Comparison of ENCODE assay signal across 15 cellular contexts in genomic region chr3:42545284-42545900, GRCh38. TPM values are rescaled to one million over a fixed set of nuclear protein-coding genes. Genes with fewer than 3 reads are reported as not detected.
DNase-seq lines count a peak whose midpoint lies in the region; ATAC-seq and TF ChIP-seq lines count a peak whose summit lies in the region.
"Had no signal": no experiment of that assay in that cellular context is flagged by ENCODE, and none has a peak within 500 bp of the region (broad histone marks: within the 10 kb centered on the region; RNA-seq: fewer than 3 reads in every experiment).

No MANE protein-coding gene starts in this region.

- 74 to 87% methylated on average over 5 of the region's 5 CpGs for WGBS in thyroid gland, 2 donors

- H3K9me3 Mint-ChIP-seq in endothelial cell (ENCODE audit: unreplicated experiment): no peaks in the 10 kb centered on the region
- H3K9me3 Mint-ChIP-seq: activated CD4-positive, alpha-beta memory T cell treated with anti-CD3 and anti-CD28 coated beads for 36 hours; activated T-helper 1 cell treated with anti-CD3 and anti-CD28 coated beads, Interleukin-12 subunit alpha, Interleukin-12 subunit beta, Interleukin-2, Interleukin-4 antibody, amounts not matched to agents 30 ng/mL and 10 ng/mL and 1 ng/mL, durations not matched to agents 14 hours and 24 hours and 36 hours had no signal

- H3K27ac Mint-ChIP-seq in endothelial cell (ENCODE audit: unreplicated experiment): no peak overlapping the region
- H3K27ac Mint-ChIP-seq: activated CD4-positive, alpha-beta memory T cell treated with anti-CD3 and anti-CD28 coated beads for 36 hours; activated T-helper 1 cell treated with anti-CD3 and anti-CD28 coated beads, Interleukin-12 subunit alpha, Interleukin-12 subunit beta, Interleukin-2, Interleukin-4 antibody, amounts not matched to agents 30 ng/mL and 10 ng/mL and 1 ng/mL, durations not matched to agents 14 hours and 24 hours and 36 hours had no signal

- TF ChIP-seq CTCF in endothelial cell (IDR thresholded peaks at IDR 0.05; ENCODE audit: unreplicated experiment): no peak
- TF ChIP-seq CTCF in left lung (IDR thresholded peaks at IDR 0.05): no peak
- TF ChIP-seq CTCF in thyroid gland (IDR thresholded peaks at IDR 0.05): peak in 1 of 6 experiments; percentile 2

- TF ChIP-seq POLR2A in thyroid gland (IDR thresholded peaks at IDR 0.05): no peak

- H3K4me3 ChIP-seq in left lung (no peak overlapping the region), thyroid gland (replicated peaks in 1 of 3) (no peak overlapping the region)
- H3K4me3 ChIP-seq: adrenal gland had no signal

- peaks cover 19% of the 10 kb centered on the region for H3K4me1 Mint-ChIP-seq in endothelial cell (ENCODE audit: unreplicated experiment)

- H3K9me3 ChIP-seq in left lung: no peaks in the 10 kb centered on the region
- H3K9me3 ChIP-seq in thyroid gland: no peaks in the 10 kb centered on the region
- H3K9me3 ChIP-seq: adrenal gland, SK-N-SH had no signal

- DNase-seq in NCI-H82 treated with DMSO at 0.1 percent for 48 hours (lab: John Stamatoyannopoulos, UW; ENCODE audit: unreplicated experiment) (peak; percentile 16), endothelial cell (ENCODE audit: low spot score) (no peak), left lung (no peak), thyroid gland (no peak), inferior parietal cortex (ENCODE audit: extremely low spot score) (no peak)
- no peak for DNase-seq in activated CD8-positive, alpha-beta memory T cell treated with anti-CD3 and anti-CD28 coated beads, Interleukin-2, amount 50 U/mL, for 4 hours
- DNase-seq: activated CD4-positive, alpha-beta memory T cell treated with anti-CD3 and anti-CD28 coated beads for 36 hours; cortex of kidney; NCI-H1436 treated with DMSO at 0.1 percent for 48 hours; SK-N-SH; stimulated activated naive CD8-positive, alpha-beta T cell treated with anti-CD3 and anti-CD28 coated beads, Interleukin-15, Interleukin-2, amounts not matched to agents 100 U/mL and 50 U/mL, for 24 hours had no signal

- H3K27me3 Mint-ChIP-seq in endothelial cell (ENCODE audit: unreplicated experiment): peaks cover 3% of the 10 kb centered on the region
- H3K27me3 Mint-ChIP-seq: activated CD4-positive, alpha-beta memory T cell treated with anti-CD3 and anti-CD28 coated beads for 36 hours had no signal

- peak overlapping the region; percentile 79 to 80 for H3K27ac ChIP-seq in left lung
- H3K27ac ChIP-seq in thyroid gland: peak overlapping the region in 2 of 3 donors; percentile 10 to 52

- ATAC-seq in left lung (peak; percentile 72), HG03097 (IDR thresholded peaks at IDR 0.05; ENCODE audit: low FRiP score, unreplicated experiment) (no peak)
- ATAC-seq: stimulated activated naive CD8-positive, alpha-beta T cell treated with anti-CD3 and anti-CD28 coated beads, Interleukin-15, Interleukin-2, amounts not matched to agents 100 U/mL and 50 U/mL, for 24 hours had no signal

- H3K27me3 ChIP-seq in left lung (no peaks in the 10 kb centered on the region), thyroid gland (no peaks in the 10 kb centered on the region)
- H3K27me3 ChIP-seq: adrenal gland had no signal

- H3K36me3 ChIP-seq in left lung: peaks cover 0 to 17% of the 10 kb centered on the region in 2 donors
- H3K36me3 ChIP-seq in thyroid gland: no peaks in the 10 kb centered on the region
- H3K36me3 ChIP-seq: adrenal gland had no signal

- H3K4me1 ChIP-seq in left lung (peaks cover 21 to 57% of the 10 kb centered on the region in 2 donors), thyroid gland (peaks cover 12 to 21% of the 10 kb centered on the region in 2 donors)
- H3K4me1 ChIP-seq: adrenal gland had no signal

- peaks cover 11% of the 10 kb centered on the region for H3K36me3 Mint-ChIP-seq in endothelial cell (ENCODE audit: low read depth, unreplicated experiment)

- H3K4me3 Mint-ChIP-seq in endothelial cell (ENCODE audit: unreplicated experiment): peak overlapping the region; percentile 43
- H3K4me3 Mint-ChIP-seq: activated CD4-positive, alpha-beta memory T cell treated with anti-CD3 and anti-CD28 coated beads for 36 hours; activated T-helper 1 cell treated with anti-CD3 and anti-CD28 coated beads, Interleukin-12 subunit alpha, Interleukin-12 subunit beta, Interleukin-2, Interleukin-4 antibody, amounts not matched to agents 30 ng/mL and 10 ng/mL and 1 ng/mL, durations not matched to agents 14 hours and 24 hours and 36 hours had no signal

- intact Hi-C loops in left lung (cut with DNase I): no loop called here
- intact Hi-C loops in thyroid gland (cut with DNase I): loop anchor here (10.0 kb wide), 1 partner anchor 291 kb away; no protein-coding TSS in a partner anchor

RNA-seq across cellular contexts. Expression of gene SEC22C, which starts 36.4 kb away (rescaled TPM):
- total RNA-seq in endothelial cell (ENCODE audit: unreplicated experiment): 49.6 TPM
- total RNA-seq in left lung: 10 to 100 TPM; 48.9 to 55.2 TPM
- 10 to 100 TPM; 59.9 to 66.4 (median 62.7) TPM for total RNA-seq in thyroid gland

RNA-seq across cellular contexts. Expression of gene VIPR1, which starts 42.9 kb away (rescaled TPM):
- 5.4 TPM for total RNA-seq in endothelial cell (ENCODE audit: unreplicated experiment)
- total RNA-seq in left lung: 10 to 100 TPM; 60.7 to 82.5 TPM
- 100 to 1,000 TPM in 1 of 4 donors, 10 to 100 TPM in 2, 1 to 10 TPM in 1; 6.3 to 117 (median 26.0) TPM for total RNA-seq in thyroid gland
- total RNA-seq: epithelial cell of proximal tubule had no signal

RNA-seq across cellular contexts. Expression of gene SS18L2, which starts 45.3 kb away (rescaled TPM):
- total RNA-seq in endothelial cell (ENCODE audit: unreplicated experiment) (75.1 TPM), left lung (10 to 100 TPM; 20.3 to 24.2 TPM), thyroid gland (10 to 100 TPM; 16.0 to 54.0 (median 27.9) TPM)

RNA-seq across cellular contexts. Expression of gene NKTR, which starts 55.1 kb away (rescaled TPM):
- total RNA-seq in endothelial cell (ENCODE audit: unreplicated experiment): 118 TPM
- total RNA-seq in left lung: 10 to 100 TPM; 53.7 to 66.2 TPM
- 100 to 1,000 TPM; 157 to 383 (median 197) TPM for total RNA-seq in thyroid gland
